In the genomic region with DNA sequence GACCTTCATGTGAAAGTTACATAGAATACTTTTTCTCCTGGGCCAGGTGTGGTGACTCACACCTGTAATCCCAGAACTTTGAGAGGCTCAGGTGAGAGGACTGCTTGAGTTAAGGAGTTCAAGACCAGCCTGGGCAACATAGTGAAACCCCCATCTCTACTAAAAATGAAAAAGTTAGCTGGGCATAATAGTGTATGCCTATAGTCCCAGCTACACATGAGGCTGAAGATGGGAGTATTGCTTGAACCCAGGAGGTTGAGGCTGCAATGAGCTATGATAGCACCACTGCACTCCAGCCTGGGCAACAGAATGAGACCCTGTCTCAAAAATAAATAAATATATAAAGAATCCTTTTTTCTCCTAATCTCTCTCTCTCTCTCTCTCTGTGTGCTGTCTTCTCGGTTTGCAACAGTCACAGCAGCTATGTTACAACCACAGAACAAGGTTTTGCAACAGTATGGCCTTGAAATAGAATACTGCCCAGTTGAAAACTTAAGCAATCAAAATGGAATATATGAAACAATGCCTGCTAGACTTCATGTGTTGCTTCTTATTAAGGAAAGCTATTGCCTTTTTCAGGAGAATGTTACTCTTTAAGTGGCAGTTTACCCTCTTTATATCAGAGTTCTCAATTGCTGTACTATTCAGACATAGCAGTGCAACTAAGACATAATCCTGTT, we compare ENCODE assay signal across 10 cellular contexts. TPM values are rescaled to one million over a fixed set of nuclear protein-coding genes. Genes with fewer than 3 reads are reported as not detected.
DNase-seq lines count a peak whose midpoint lies in the region; ATAC-seq and TF ChIP-seq lines count a peak whose summit lies in the region.
"Had no signal": no experiment of that assay in that cellular context is flagged by ENCODE, and none has a peak within 500 bp of the region (broad histone marks: within the 10 kb centered on the region; RNA-seq: fewer than 3 reads in every experiment).

No MANE protein-coding gene starts in this region.

- intact Hi-C loops in activated T-helper 1 cell treated with anti-CD3 and anti-CD28 coated beads, Interleukin-12 subunit alpha, Interleukin-12 subunit beta, Interleukin-2, Interleukin-4 antibody, amounts not matched to agents 30 ng/mL and 10 ng/mL and 1 ng/mL, durations not matched to agents 14 hours and 24 hours and 36 hours (cut with micrococcal nuclease), result no loop called here
- intact Hi-C loops in right lobe of liver (cut with DNase I), result no loop called here

- TF ChIP-seq EP300 in suprapubic skin (IDR thresholded peaks at IDR 0.05), result no peak

- H3K27me3 ChIP-seq in GM23338 (ENCODE audit: insufficient read depth), result no peaks in the 10 kb centered on the region
- no peaks in the 10 kb centered on the region for H3K27me3 ChIP-seq in right lobe of liver
- H3K27me3 ChIP-seq in suprapubic skin, result no peaks in the 10 kb centered on the region

- H3K4me3 ChIP-seq in GM23338 (no peak overlapping the region), right lobe of liver (no peak overlapping the region), suprapubic skin (no peak overlapping the region)

- no peak overlapping the region for H3K27ac Mint-ChIP-seq in GM23338
- peak overlapping the region; percentile 74 for H3K27ac Mint-ChIP-seq in activated T-helper 1 cell treated with anti-CD3 and anti-CD28 coated beads, Interleukin-12 subunit alpha, Interleukin-12 subunit beta, Interleukin-2, Interleukin-4 antibody, amounts not matched to agents 30 ng/mL and 10 ng/mL and 1 ng/mL, durations not matched to agents 14 hours and 24 hours and 36 hours

- no peak overlapping the region for H3K4me2 ChIP-seq in GM23338

- H3F3A ChIP-seq in GM23338 (replicated peaks; ENCODE audit: low read depth), result no peaks in the 10 kb centered on the region

- H3K79me2 ChIP-seq in GM23338 (replicated peaks; ENCODE audit: insufficient read depth), result no peaks in the 10 kb centered on the region

- no peaks in the 10 kb centered on the region for H3K9me3 ChIP-seq in right lobe of liver
- H3K9me3 ChIP-seq in suprapubic skin, result no peaks in the 10 kb centered on the region

- TF ChIP-seq POLR2A in right lobe of liver (IDR thresholded peaks at IDR 0.05) (no peak), suprapubic skin (IDR thresholded peaks at IDR 0.05) (no peak)

- peaks cover 7% of the 10 kb centered on the region; the same call in 2 of the 3 replicates for H3K4me1 Mint-ChIP-seq in GM23338
- peaks cover 40% of the 10 kb centered on the region for H3K4me1 Mint-ChIP-seq in activated T-helper 1 cell treated with anti-CD3 and anti-CD28 coated beads, Interleukin-12 subunit alpha, Interleukin-12 subunit beta, Interleukin-2, Interleukin-4 antibody, amounts not matched to agents 30 ng/mL and 10 ng/mL and 1 ng/mL, durations not matched to agents 14 hours and 24 hours and 36 hours (ENCODE audit: low read depth)

- H3K9me3 Mint-ChIP-seq in GM23338, result no peaks in the 10 kb centered on the region
- H3K9me3 Mint-ChIP-seq in activated T-helper 1 cell treated with anti-CD3 and anti-CD28 coated beads, Interleukin-12 subunit alpha, Interleukin-12 subunit beta, Interleukin-2, Interleukin-4 antibody, amounts not matched to agents 30 ng/mL and 10 ng/mL and 1 ng/mL, durations not matched to agents 14 hours and 24 hours and 36 hours, result no peaks in the 10 kb centered on the region

- DNase-seq in GM23338 (ENCODE audit: low spot score) (no peak), right lobe of liver (no peak), suprapubic skin (ENCODE audit: low spot score in 2 of 2) (no peak)
- DNase-seq in activated T-helper 1 cell treated with anti-CD3 and anti-CD28 coated beads, Interleukin-12 subunit alpha, Interleukin-12 subunit beta, Interleukin-2, Interleukin-4 antibody, amounts not matched to agents 30 ng/mL and 10 ng/mL and 1 ng/mL, durations not matched to agents 14 hours and 24 hours and 36 hours (ENCODE audit: low spot score), result no peak
- DNase-seq in activated effector memory CD4-positive, alpha-beta T cell treated with Interleukin-2 at 50 U/mL for 16 hours, result no peak
- DNase-seq in activated CD4-positive, alpha-beta T cell treated with anti-CD3 and anti-CD28 coated beads for 4 hours, result no peak
- DNase-seq: NCI-H1092 treated with DMSO at 0.1 percent for 48 hours, small intestine had no signal

- H3K4me1 ChIP-seq in GM23338 (ENCODE audit: insufficient read depth), result peaks cover 4% of the 10 kb centered on the region; the same call in 1 of the 2 replicates
- H3K4me1 ChIP-seq in right lobe of liver, result peaks cover 0 to 15% (median 6%) of the 10 kb centered on the region in 4 donors
- no peaks in the 10 kb centered on the region for H3K4me1 ChIP-seq in suprapubic skin

- WGBS in right lobe of liver (ENCODE audit: insufficient coverage, low coverage, low lambda C conversion rate, missing lambda C conversion rate), result 8% methylated on average over 1 of the region's 1 CpG
- WGBS in suprapubic skin, result 67% methylated on average over 1 of the region's 1 CpG

- no peaks in the 10 kb centered on the region for H3K9me2 ChIP-seq in GM23338 (ENCODE audit: insufficient read depth)

- TF ChIP-seq CTCF in 22Rv1 (IDR thresholded peaks at IDR 0.05) (no peak), GM23338 (conservative IDR thresholded peaks at IDR 0.05; ENCODE audit: low read depth in 2 of 2) (no peak), right lobe of liver (IDR thresholded peaks at IDR 0.05) (no peak), suprapubic skin (IDR thresholded peaks at IDR 0.05) (no peak)

- no peak overlapping the region for H3K4me3 Mint-ChIP-seq in GM23338
- H3K4me3 Mint-ChIP-seq in activated T-helper 1 cell treated with anti-CD3 and anti-CD28 coated beads, Interleukin-12 subunit alpha, Interleukin-12 subunit beta, Interleukin-2, Interleukin-4 antibody, amounts not matched to agents 30 ng/mL and 10 ng/mL and 1 ng/mL, durations not matched to agents 14 hours and 24 hours and 36 hours, result no peak overlapping the region

- H2AFZ ChIP-seq in GM23338, result peak overlapping the region; percentile 39; the same call in 1 of the 2 replicates

- ATAC-seq in GM23338, result no peak
- ATAC-seq in right lobe of liver, result peak; percentile 91 to 97 (median 95)
- no peak for ATAC-seq in HG02610 (IDR thresholded peaks at IDR 0.05; ENCODE audit: unreplicated experiment)

- no peaks in the 10 kb centered on the region for H3K27me3 Mint-ChIP-seq in GM23338 (ENCODE audit: insufficient read depth, low read depth, poor library complexity)
- no peaks in the 10 kb centered on the region for H3K27me3 Mint-ChIP-seq in activated T-helper 1 cell treated with anti-CD3 and anti-CD28 coated beads, Interleukin-12 subunit alpha, Interleukin-12 subunit beta, Interleukin-2, Interleukin-4 antibody, amounts not matched to agents 30 ng/mL and 10 ng/mL and 1 ng/mL, durations not matched to agents 14 hours and 24 hours and 36 hours (ENCODE audit: insufficient read depth)

- H3K36me3 Mint-ChIP-seq in GM23338 (ENCODE audit: low read depth), result no peaks in the 10 kb centered on the region
- H3K36me3 Mint-ChIP-seq in activated T-helper 1 cell treated with anti-CD3 and anti-CD28 coated beads, Interleukin-12 subunit alpha, Interleukin-12 subunit beta, Interleukin-2, Interleukin-4 antibody, amounts not matched to agents 30 ng/mL and 10 ng/mL and 1 ng/mL, durations not matched to agents 14 hours and 24 hours and 36 hours (ENCODE audit: low read depth), result peaks cover 4% of the 10 kb centered on the region

- H3K36me3 ChIP-seq in GM23338 (ENCODE audit: insufficient read depth) (no peaks in the 10 kb centered on the region), right lobe of liver (no peaks in the 10 kb centered on the region), suprapubic skin (no peaks in the 10 kb centered on the region)

- no peaks in the 10 kb centered on the region for H4K20me1 ChIP-seq in GM23338 (replicated peaks; ENCODE audit: insufficient read depth)

- H3K27ac ChIP-seq in 22Rv1 (peak overlapping the region; percentile 25), GM23338 (ENCODE audit: low read depth) (no peak overlapping the region), right lobe of liver (peak overlapping the region in 2 of 3 donors; percentile 41 to 77), suprapubic skin (no peak overlapping the region)

TF ChIP-seq in GM23338, 12 proteins besides CTCF, POLR2A, EP300 and RAD21 (continues in another document):
- no peak for TF ChIP-seq JUNB (IDR thresholded peaks at IDR 0.05; ENCODE audit: unreplicated experiment)
- TF ChIP-seq STAT1 (IDR thresholded peaks at IDR 0.05; ENCODE audit: unreplicated experiment), result no peak
- no peak for TF ChIP-seq ZNF331 (CRISPR knock-in tag; IDR thresholded peaks at IDR 0.05; ENCODE audit: low read depth)
- TF ChIP-seq EZH2phosphoT487 (IDR thresholded peaks at IDR 0.05; ENCODE audit: unreplicated experiment), result no peak
- TF ChIP-seq EZH2 (IDR thresholded peaks at IDR 0.05; ENCODE audit: low read depth, unreplicated experiment), result no peak

RNA-seq across cellular contexts. Expression of a gene that starts 12.3 kb away (rescaled TPM):
- total RNA-seq in GM23338 (2014; rRNA removed; shearing (Covaris generic)), result 9.0 and 10.3 TPM in 2 replicates
- 3.2 and 3.4 TPM in 2 replicates for polyA plus RNA-seq in GM23338 (2016; fragmentation: Nextera tagmentation; extraction: Ambion mirVana)
- total RNA-seq in activated T-helper 1 cell treated with anti-CD3 and anti-CD28 coated beads, Interleukin-12 subunit alpha, Interleukin-12 subunit beta, Interleukin-2, Interleukin-4 antibody, amounts not matched to agents 30 ng/mL and 10 ng/mL and 1 ng/mL, durations not matched to agents 14 hours and 24 hours and 36 hours, result 50.8 and 59.0 TPM in 2 replicates
- total RNA-seq in right lobe of liver (10 to 100 TPM; 12.7 to 32.4 (median 21.5) TPM), suprapubic skin (10 to 100 TPM; 12.2 to 42.1 (median 14.2) TPM)

Comparison
In these comparisons a context has a peak if more than half of its experiments do, and no peak if none do; other contexts are left out.
1. H3K27ac ChIP-seq: peak in 22Rv1 (single experiment) and right lobe of liver (2 of 3); none in GM23338 (single experiment) and suprapubic skin (single experiment).
2. ATAC-seq: peak in right lobe of liver (4 of 4); none in GM23338 (single experiment) and HG02610 (single experiment).